ENCODE assay signal across 25 cellular contexts in genomic region chr3:44414517-44415090, GRCh38.
DNase-seq lines count a peak whose midpoint lies in the region; ATAC-seq, FAIRE-seq and TF ChIP-seq lines count a peak whose summit lies in the region.
"Had no signal": no experiment of that assay in that cellular context is flagged by ENCODE, and none has a peak within 500 bp of the region (broad histone marks: within the 10 kb centered on the region; RNA-seq: fewer than 3 reads in every experiment).

No MANE protein-coding gene starts in this region.

- H4K20me1 ChIP-seq in H9 (ENCODE audit: control insufficient read depth, insufficient read depth, insufficient read length): no peaks in the 10 kb centered on the region
- H4K20me1 ChIP-seq in K562 (replicated peaks; ENCODE audit: control insufficient read depth, insufficient read depth, low read length): no peaks in the 10 kb centered on the region

- H3K27ac Mint-ChIP-seq in H9: peak overlapping the region; percentile 36 to 45 (median 44); a peak in 1 of 7 replicates

- no peak overlapping the region for H3K56ac ChIP-seq in H9 (ENCODE audit: insufficient read length, low read depth, low read length)

- H3K23me2 ChIP-seq in H9 (ENCODE audit: insufficient read length, low read depth, low read length, poor library complexity, severe bottlenecking): no peaks in the 10 kb centered on the region

- intact Hi-C loops in K562 (cut with micrococcal nuclease): no loop called here
- intact Hi-C loops in testis (cut with DNase I; ENCODE audit: low total_unique reads): no loop called here
- intact Hi-C loops in cardiac septum (cut with DNase I): no loop called here

- TF ChIP-seq CTCF in H9 (conservative IDR thresholded peaks at IDR 0.05) (no peak), K562 (IDR thresholded peaks at IDR 0.05 in 2 of 3, conservative IDR thresholded peaks at IDR 0.05 in 1 of 3; ENCODE audit: insufficient read depth in 2 of 3, low read depth in 1 of 3, low read length in 3 of 3) (no peak), testis (IDR thresholded peaks at IDR 0.05) (no peak)

- H2BK20ac ChIP-seq in H9 (ENCODE audit: low read depth, low read length, poor library complexity, severe bottlenecking): no peak overlapping the region

- no peaks in the 10 kb centered on the region for H3K79me2 ChIP-seq in H9 (ENCODE audit: insufficient read depth, low read length)
- no peaks in the 10 kb centered on the region for H3K79me2 ChIP-seq in K562 (ENCODE audit: control insufficient read depth, insufficient read depth, low read length)

- no peak overlapping the region for H2BK5ac ChIP-seq in H9 (ENCODE audit: insufficient read length, low read length)

- POLR2A ChIA-PET in K562 (lab: Yijun Ruan, JAX): interaction anchor here (0.8 to 1.2 kb wide), 2 partner anchors 11 to 137 kb away, joined by 3 read pairs; no protein-coding TSS in a partner anchor

- TF ChIP-seq RAD21 in K562 (CRISPR knock-in tag; conservative IDR thresholded peaks at IDR 0.05 in 1 of 2, IDR thresholded peaks at IDR 0.05 in 1 of 2): no peak

- no peaks in the 10 kb centered on the region; the same call in 1 of the 2 replicates for H3K4me1 ChIP-seq in H9 (ENCODE audit: insufficient read depth, low read length)
- H3K4me1 ChIP-seq in K562 (replicated peaks in 1 of 2; ENCODE audit: control insufficient read depth in 2 of 2, insufficient read depth in 2 of 2, low read length in 2 of 2): peaks cover 0 to 27% of the 10 kb centered on the region in 2 experiments; a peak in 3 of 5 replicates
- no peaks in the 10 kb centered on the region for H3K4me1 ChIP-seq in testis

- H3K4me2 ChIP-seq in H9 (ENCODE audit: insufficient read depth, insufficient read length, low read length): no peak overlapping the region
- no peak overlapping the region for H3K4me2 ChIP-seq in K562 (ENCODE audit: insufficient read depth, low read length)

- H3K36me3 Mint-ChIP-seq in H9 (ENCODE audit: insufficient read depth in 1 of 3, low read depth in 3 of 3): peaks cover 0 to 4% (median 0%) of the 10 kb centered on the region in 3 experiments; a peak in 3 of 7 replicates

- no peak overlapping the region for H2AK5ac ChIP-seq in H9 (ENCODE audit: insufficient read length, low read length)

- no peak overlapping the region for H4K91ac ChIP-seq in H9 (ENCODE audit: insufficient read length, low read depth, low read length)

- ATAC-seq in K562 (peak; percentile 7; the same call in 1 of the 3 replicates), left lobe of liver (peak; percentile 10)
- ATAC-seq: HCT116, Panc1, SK-N-SH treated with all-trans-retinoic acid at 6 μM for 48 hours had no signal

- BruUV-seq in K562 (replicated peaks; lab: Mats Ljungman, UMichigan): no TSS peak

- H3K14ac ChIP-seq in H9 (ENCODE audit: insufficient read depth, low read length): no peak overlapping the region; the same call in 1 of the 2 replicates

- H3K9ac ChIP-seq in H9 (ENCODE audit: extremely low read depth, insufficient read length, low read length) (no peak overlapping the region), K562 (ENCODE audit: insufficient read depth in 1 of 2, low read depth in 2 of 2, low read length in 2 of 2) (peak overlapping the region in 1 of 2 experiments; percentile 20; a peak in 2 of 4 replicates)

- TF ChIP-seq EP300 in K562 (IDR thresholded peaks at IDR 0.05; ENCODE audit: low read length): no peak

- H2BK12ac ChIP-seq in H9 (ENCODE audit: insufficient read length, low read depth, low read length): no peak overlapping the region

- WGBS in H9 (ENCODE audit: extremely low coverage, insufficient read length, low lambda C conversion rate): no CpG with 5 or more reads among the region's 11 CpGs
- 46% methylated on average over 11 of the region's 11 CpGs for WGBS in K562 (ENCODE audit: insufficient coverage, low coverage, missing lambda C conversion rate)
- 80 to 89% methylated on average over 7 to 9 of the region's 11 CpGs for WGBS in testis, 2 donors

- H3K23ac ChIP-seq in H9 (ENCODE audit: insufficient read length, low read depth, low read length): no peak overlapping the region

- no peak overlapping the region for H4K8ac ChIP-seq in H9 (replicated peaks; ENCODE audit: insufficient read length, low read depth, low read length)

- no peak overlapping the region for H3K4me3 Mint-ChIP-seq in H9

- H3T11ph ChIP-seq in H9 (ENCODE audit: low read length): no peak overlapping the region

- no peaks in the 10 kb centered on the region for H3K27me3 Mint-ChIP-seq in H9 (ENCODE audit: low read depth)

- CTCF ChIA-PET in K562 (lab: Yijun Ruan, JAX; ENCODE audit: low intra/inter-chr PET ratio): no interaction called here

- TF ChIP-seq POLR2A in K562 (conservative IDR thresholded peaks at IDR 0.05) (no peak), testis (IDR thresholded peaks at IDR 0.05) (no peak)

- H3K4me3 ChIP-seq in K562 (no peak overlapping the region), testis (no peak overlapping the region), MG63 (no peak overlapping the region)

- no peak overlapping the region for H3K4ac ChIP-seq in H9 (ENCODE audit: low read depth, low read length)

- no peaks in the 10 kb centered on the region for H3K79me1 ChIP-seq in H9 (ENCODE audit: insufficient read depth, low read depth, low read length, poor library complexity, severe bottlenecking)

- H3K36me3 ChIP-seq in K562 (ENCODE audit: control insufficient read depth, insufficient read depth, low read length) (no peaks in the 10 kb centered on the region), testis (ENCODE audit: low read depth, missing control alignments) (no peaks in the 10 kb centered on the region), MG63 (no peaks in the 10 kb centered on the region)

- FAIRE-seq in K562 (lab: Jason Lieb, UNC): no peak
- FAIRE-seq: A204.1, D721Med, GM19239 had no signal

- DNase-seq in H9: no peak
- no peak for DNase-seq in K562 (ENCODE audit: extremely low read depth in 1 of 4, low spot score in 3 of 4)
- DNase-seq in left lobe of liver (ENCODE audit: low spot score): no peak
- DNase-seq in testis: peak; percentile 7
- no peak for DNase-seq in MG63
- no peak for DNase-seq in SIG-M5 treated with dmso at 0.1 percent for 504 hours (lab: John Stamatoyannopoulos, UW; ENCODE audit: unreplicated experiment)
- no peak for DNase-seq in cardiac septum (ENCODE audit: low spot score)
- DNase-seq: EL, GF-D8, GOT3, KG1, NCI-H1105, NCI-H1694, NCI-H2081, NCI-H2171, NCI-H345, NCI-H82, SIG-M5 had no signal

- in situ Hi-C loops in K562 (cut with MboI): no loop called here

- peaks cover 5% of the 10 kb centered on the region for H3K9me1 ChIP-seq in K562 (ENCODE audit: control insufficient read depth, insufficient read depth, low read length)

- H3K27me3 ChIP-seq in H9 (ENCODE audit: insufficient read depth, low read length): no peaks in the 10 kb centered on the region
- H3K27me3 ChIP-seq in K562 (ENCODE audit: control insufficient read depth in 2 of 2, insufficient read depth in 2 of 2, low read length in 2 of 2): no peaks in the 10 kb centered on the region
- no peaks in the 10 kb centered on the region for H3K27me3 ChIP-seq in testis
- no peaks in the 10 kb centered on the region for H3K27me3 ChIP-seq in MG63

- H3K18ac ChIP-seq in H9 (ENCODE audit: insufficient read length, low read depth, low read length): no peak overlapping the region

- no peak overlapping the region for H2BK120ac ChIP-seq in H9 (ENCODE audit: low read depth, low read length, poor library complexity, severe bottlenecking)

- H4K5ac ChIP-seq in H9 (ENCODE audit: insufficient read length, low read depth, low read length): no peak overlapping the region

- H3K9me3 ChIP-seq in H9 (ENCODE audit: control insufficient read depth, low read depth, low read length) (no peaks in the 10 kb centered on the region), K562 (replicated peaks; ENCODE audit: control insufficient read depth, insufficient read depth, low read depth, low read length) (no peaks in the 10 kb centered on the region), testis (no peaks in the 10 kb centered on the region), MG63 (no peaks in the 10 kb centered on the region)

- H2AFZ ChIP-seq in H9 (ENCODE audit: low read length) (no peak overlapping the region), K562 (ENCODE audit: low read depth, low read length) (no peak overlapping the region)

- H3K4me1 Mint-ChIP-seq in H9: peaks cover 7% of the 10 kb centered on the region in 2 experiments; a peak in 2 of 4 replicates

- peaks cover 5 to 11% of the 10 kb centered on the region in 2 experiments for H3K9me3 Mint-ChIP-seq in H9

- no peak overlapping the region for H3K27ac ChIP-seq in H9 (ENCODE audit: insufficient read length, low read depth, low read length)
- H3K27ac ChIP-seq in K562 (ENCODE audit: extremely low read depth, low read depth, low read length): no peak overlapping the region
- no peak overlapping the region for H3K27ac ChIP-seq in testis
- H3K27ac ChIP-seq: C4-2B had no signal

- no peak overlapping the region for H2BK15ac ChIP-seq in H9 (ENCODE audit: low read depth, low read length)

TF ChIP-seq in K562, 482 proteins besides CTCF, POLR2A, EP300 and RAD21 (continues in another document):
- TF ChIP-seq RBM14 (IDR thresholded peaks at IDR 0.05; ENCODE audit: borderline replicate concordance, insufficient read depth, low read depth, low read length) (no peak), DPF2 (IDR thresholded peaks at IDR 0.05) (no peak), ATF7 (IDR thresholded peaks at IDR 0.05) (no peak), EHMT2 (IDR thresholded peaks at IDR 0.05) (no peak), ZNF175 (CRISPR knock-in tag; IDR thresholded peaks at IDR 0.05; ENCODE audit: low read depth) (no peak), ZNF23 (CRISPR knock-in tag; IDR thresholded peaks at IDR 0.05) (no peak), KHSRP (IDR thresholded peaks at IDR 0.05) (no peak), FOXK1 (CRISPR knock-in tag; IDR thresholded peaks at IDR 0.05; ENCODE audit: borderline replicate concordance) (no peak), ZNF316 (IDR thresholded peaks at IDR 0.05) (no peak), CEBPB (tag; IDR thresholded peaks at IDR 0.05) (peak; percentile 65; the same call in 1 of the 2 replicates), PHTF2 (CRISPR knock-in tag; IDR thresholded peaks at IDR 0.05) (no peak), NBN (IDR thresholded peaks at IDR 0.05; ENCODE audit: low read depth) (no peak), HMGN3 (IDR thresholded peaks at IDR 0.05; ENCODE audit: borderline replicate concordance, extremely low read depth, insufficient read length, low read depth, low read length) (no peak), NRF1 (conservative IDR thresholded peaks at IDR 0.05 in 1 of 2, IDR thresholded peaks at IDR 0.05 in 1 of 2) (no peak), RBBP5 (IDR thresholded peaks at IDR 0.05; ENCODE audit: borderline replicate concordance, insufficient read depth, low read length, poor library complexity, severe bottlenecking) (peak; percentile 25)
